In the genomic region with DNA sequence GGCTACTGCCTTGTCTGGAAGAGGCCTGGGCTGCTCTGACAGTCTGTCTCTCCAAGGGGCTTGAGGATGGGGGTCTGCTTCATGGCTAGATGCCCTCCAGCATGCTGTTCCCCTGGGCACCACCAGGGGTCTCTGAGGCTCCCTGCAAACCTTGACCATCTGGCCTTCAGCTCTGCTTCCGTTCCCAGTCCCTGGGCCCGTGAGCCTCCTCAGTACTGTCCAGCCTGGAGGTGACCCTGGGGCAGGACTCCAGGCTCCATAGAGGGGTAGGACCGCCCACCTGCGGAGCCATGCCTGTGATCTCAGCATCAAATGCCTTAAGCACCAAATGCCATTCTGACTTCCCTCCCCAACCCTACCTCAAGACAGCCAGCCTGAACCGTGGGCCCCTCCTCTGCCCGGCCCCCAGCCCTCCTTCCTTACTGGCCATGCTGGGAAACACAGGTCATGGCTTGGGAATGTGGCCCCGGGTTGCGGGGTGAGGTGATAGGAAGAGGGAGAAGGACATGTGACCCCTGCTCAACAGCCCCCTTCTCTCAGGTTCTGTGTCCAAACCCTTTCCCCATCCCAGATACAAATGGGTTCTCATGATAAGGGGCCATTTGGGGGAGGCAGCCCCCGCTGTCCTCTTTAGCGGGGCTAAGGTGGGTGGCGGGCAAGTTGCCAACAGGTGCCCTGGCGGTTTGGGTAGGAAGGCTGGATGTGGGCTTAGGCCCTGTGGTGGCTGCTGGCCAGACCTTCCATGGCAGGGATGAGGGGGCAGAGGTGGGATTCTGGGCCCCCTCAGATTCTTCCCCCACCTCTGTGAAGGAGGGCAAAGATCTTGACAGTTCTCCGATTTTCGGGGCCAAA, we compare ENCODE assay signal across 8 cellular contexts. TPM values are rescaled to one million over a fixed set of nuclear protein-coding genes. Genes with fewer than 3 reads are reported as not detected.
A peak's percentile ranks its signal among the peaks of the same experiment; 100 is the strongest.
DNase-seq lines count a peak whose midpoint lies in the region; ATAC-seq and TF ChIP-seq lines count a peak whose summit lies in the region.

No MANE protein-coding gene starts in this region.

- DNase-seq in activated gamma-delta T cell treated with Interleukin-2 at 50 U/mL for 16 hours (peak; percentile 42), activated gamma-delta T cell (lab: John Stamatoyannopoulos, UW) (no peak), OCI-M1 (lab: John Stamatoyannopoulos, UW) (peak; percentile 80), left cardiac atrium (peak; percentile 70), retinal pigment epithelial cell (ENCODE audit: low read depth) (no peak), inferior parietal cortex (ENCODE audit: extremely low spot score) (no peak)
- peak; percentile 61 for DNase-seq in activated naive CD8-positive, alpha-beta T cell treated with anti-CD3 and anti-CD28 coated beads, Interleukin-2, amount 10 ng/mL, durations not matched to agents 7 days and 5 days

- TF ChIP-seq CTCF in retinal pigment epithelial cell (conservative IDR thresholded peaks at IDR 0.05; ENCODE audit: low read depth, low read length): peak; percentile 98

- no peaks in the 10 kb centered on the region for H3K9me3 Mint-ChIP-seq in activated naive CD8-positive, alpha-beta T cell treated with anti-CD3 and anti-CD28 coated beads, Interleukin-2, amount 10 ng/mL, durations not matched to agents 7 days and 5 days

- intact Hi-C loops in left cardiac atrium (cut with DNase I): loop anchor here in 1 of 2 donors (1.0 kb wide), 1 partner anchor 71 kb away; no protein-coding TSS in a partner anchor

- H3K27me3 Mint-ChIP-seq in activated naive CD8-positive, alpha-beta T cell treated with anti-CD3 and anti-CD28 coated beads, Interleukin-2, amount 10 ng/mL, durations not matched to agents 7 days and 5 days: no peaks in the 10 kb centered on the region

- peaks cover 17% of the 10 kb centered on the region for H3K4me1 Mint-ChIP-seq in activated naive CD8-positive, alpha-beta T cell treated with anti-CD3 and anti-CD28 coated beads, Interleukin-2, amount 10 ng/mL, durations not matched to agents 7 days and 5 days

- H3K27ac Mint-ChIP-seq in activated naive CD8-positive, alpha-beta T cell treated with anti-CD3 and anti-CD28 coated beads, Interleukin-2, amount 10 ng/mL, durations not matched to agents 7 days and 5 days: no peak overlapping the region

- ATAC-seq in HG02938 (IDR thresholded peaks at IDR 0.05; ENCODE audit: unreplicated experiment): peak; percentile 71
- ATAC-seq in activated naive CD8-positive, alpha-beta T cell treated with anti-CD3 and anti-CD28 coated beads, Interleukin-2, amount 10 ng/mL, durations not matched to agents 7 days and 5 days (ENCODE audit: low read depth): no peak
- peak; percentile 62 to 70 for ATAC-seq in left cardiac atrium

- no peak overlapping the region for H3K4me3 ChIP-seq in retinal pigment epithelial cell (ENCODE audit: low read length)

- no peaks in the 10 kb centered on the region for H3K36me3 Mint-ChIP-seq in activated naive CD8-positive, alpha-beta T cell treated with anti-CD3 and anti-CD28 coated beads, Interleukin-2, amount 10 ng/mL, durations not matched to agents 7 days and 5 days

- H3K4me3 Mint-ChIP-seq in activated naive CD8-positive, alpha-beta T cell treated with anti-CD3 and anti-CD28 coated beads, Interleukin-2, amount 10 ng/mL, durations not matched to agents 7 days and 5 days: no peak overlapping the region

- POLR2A ChIA-PET in activated naive CD8-positive, alpha-beta T cell treated with anti-CD3 and anti-CD28 coated beads, Interleukin-2, amount 10 ng/mL, durations not matched to agents 7 days and 5 days (lab: Charles Lee): interaction anchor here (1.0 kb wide), 1 partner anchor 70 kb away, joined by 3 read pairs; no protein-coding TSS in a partner anchor

RNA-seq across cellular contexts. Expression of gene SPEG, which starts 25.0 kb away (rescaled TPM):
- total RNA-seq in activated naive CD8-positive, alpha-beta T cell treated with anti-CD3 and anti-CD28 coated beads, Interleukin-2, amount 10 ng/mL, durations not matched to agents 7 days and 5 days: 10 to 100 TPM; 18.1 to 23.6 TPM
- 10 to 100 TPM; 94.6 to 94.9 TPM for total RNA-seq in left cardiac atrium

RNA-seq across cellular contexts. Expression of gene GMPPA, which starts 39.0 kb away (rescaled TPM):
- 10 to 100 TPM; 31.3 to 32.6 TPM for total RNA-seq in activated naive CD8-positive, alpha-beta T cell treated with anti-CD3 and anti-CD28 coated beads, Interleukin-2, amount 10 ng/mL, durations not matched to agents 7 days and 5 days
- 10 to 100 TPM; 29.0 to 30.0 TPM for total RNA-seq in left cardiac atrium

RNA-seq across cellular contexts. Expression of gene DES, which starts 41.5 kb away (rescaled TPM):
- not detected for total RNA-seq in activated naive CD8-positive, alpha-beta T cell treated with anti-CD3 and anti-CD28 coated beads, Interleukin-2, amount 10 ng/mL, durations not matched to agents 7 days and 5 days
- 1,000 to 10,000 TPM; 5,895 to 7,519 TPM for total RNA-seq in left cardiac atrium

RNA-seq across cellular contexts. Expression of gene ASIC4, which starts 54.6 kb away (rescaled TPM):
- total RNA-seq in activated naive CD8-positive, alpha-beta T cell treated with anti-CD3 and anti-CD28 coated beads, Interleukin-2, amount 10 ng/mL, durations not matched to agents 7 days and 5 days: under 1 TPM; 0.08 to 0.09 TPM
- under 1 TPM in 1 of 2 donors, not detected in 1; 0.32 TPM for total RNA-seq in left cardiac atrium

Comparison
In these comparisons a context has a peak if more than half of its experiments do, and no peak if none do; other contexts are left out.
1. DNase-seq: peak in activated gamma-delta T cell treated with Interleukin-2 at 50 U/mL for 16 hours (single experiment), OCI-M1 (single experiment), activated naive CD8-positive, alpha-beta T cell treated with anti-CD3 and anti-CD28 coated beads, Interleukin-2, amount 10 ng/mL, durations not matched to agents 7 days and 5 days (single experiment) and left cardiac atrium (single experiment); none in activated gamma-delta T cell (single experiment), retinal pigment epithelial cell (single experiment) and inferior parietal cortex (single experiment).
2. RNA of gene DES, which starts 41.5 kb away (total RNA-seq): 5,895 to 7,519 TPM in left cardiac atrium; not detected in activated naive CD8-positive, alpha-beta T cell treated with anti-CD3 and anti-CD28 coated beads, Interleukin-2, amount 10 ng/mL, durations not matched to agents 7 days and 5 days; every median in the first group is over 1,000 times any median in the second.